In genomic region chr9:127771570-127772189, GRCh38 we compare ENCODE assay signal across 9 cellular contexts. TPM values are rescaled to one million over a fixed set of nuclear protein-coding genes. Genes with fewer than 3 reads are reported as not detected.
DNase-seq lines count a peak whose midpoint lies in the region; ATAC-seq and TF ChIP-seq lines count a peak whose summit lies in the region.
"Had no signal": no experiment of that assay in that cellular context is flagged by ENCODE, and none has a peak within 500 bp of the region (broad histone marks: within the 10 kb centered on the region; RNA-seq: fewer than 3 reads in every experiment).

No MANE protein-coding gene starts in this region.

- TF ChIP-seq POLR2A in body of pancreas (IDR thresholded peaks at IDR 0.05) = no peak
- no peak for TF ChIP-seq POLR2A in vagina (IDR thresholded peaks at IDR 0.05)

- peaks cover 0 to 35% of the 10 kb centered on the region in 2 donors for H3K4me1 ChIP-seq in right atrium auricular region
- H3K4me1 ChIP-seq in body of pancreas = peaks cover 15% of the 10 kb centered on the region
- peaks cover 14 to 17% of the 10 kb centered on the region in 2 donors for H3K4me1 ChIP-seq in mucosa of rectum (ENCODE audit: control insufficient read depth in 2 of 2, insufficient read depth in 2 of 2, low read length in 2 of 2)
- peaks cover 29% of the 10 kb centered on the region for H3K4me1 ChIP-seq in vagina

- peak overlapping the region; percentile 4 to 10 for H3K9ac ChIP-seq in mucosa of rectum (ENCODE audit: low read depth in 1 of 2, low read length in 2 of 2)

- WGBS in body of pancreas, 2 donors = 3 to 5% methylated on average over 11 to 19 of the region's 19 CpGs

- H3K9me3 ChIP-seq in right atrium auricular region (no peaks in the 10 kb centered on the region), body of pancreas (no peaks in the 10 kb centered on the region), mucosa of rectum (ENCODE audit: control insufficient read depth in 2 of 2, low read length in 2 of 2) (no peaks in the 10 kb centered on the region), vagina (no peaks in the 10 kb centered on the region)

- H3K27ac ChIP-seq in right atrium auricular region (peak overlapping the region in 1 of 2 donors; percentile 41), body of pancreas (peak overlapping the region in 3 of 4 donors; percentile 15 to 67 (median 53)), mucosa of rectum (ENCODE audit: low read depth in 2 of 2, low read length in 2 of 2) (peak overlapping the region in 1 of 2 donors; percentile 68), vagina (no peak overlapping the region)

- H3K4me3 ChIP-seq in right atrium auricular region (peak overlapping the region; percentile 9 to 59), body of pancreas (no peak overlapping the region), mucosa of rectum (ENCODE audit: low read length in 2 of 2) (peak overlapping the region in 1 of 2 donors; percentile 67), vagina (peak overlapping the region; percentile 46 to 59)

- H3K36me3 ChIP-seq in right atrium auricular region (no peaks in the 10 kb centered on the region), body of pancreas (replicated peaks in 1 of 2; ENCODE audit: insufficient read depth in 1 of 2, low read depth in 2 of 2) (no peaks in the 10 kb centered on the region), mucosa of rectum (ENCODE audit: control insufficient read depth in 2 of 2, insufficient read depth in 2 of 2, low read length in 2 of 2) (no peaks in the 10 kb centered on the region), vagina (no peaks in the 10 kb centered on the region)

- no peak for ATAC-seq in body of pancreas

- TF ChIP-seq CTCF in right atrium auricular region (IDR thresholded peaks at IDR 0.05) (no peak), body of pancreas (IDR thresholded peaks at IDR 0.05) (no peak), vagina (IDR thresholded peaks at IDR 0.05) (no peak)

- H3K27me3 ChIP-seq in right atrium auricular region (no peaks in the 10 kb centered on the region), body of pancreas (no peaks in the 10 kb centered on the region), mucosa of rectum (ENCODE audit: control insufficient read depth in 2 of 2, insufficient read depth in 2 of 2, low read length in 2 of 2) (peaks cover 0 to 3% of the 10 kb centered on the region in 2 donors), vagina (no peaks in the 10 kb centered on the region)

- DNase-seq in right atrium auricular region (ENCODE audit: low spot score) (no peak), cardiac septum (ENCODE audit: low spot score) (no peak), body of pancreas (no peak), vagina (ENCODE audit: extremely low spot score in 2 of 2) (no peak), AG08395 (ENCODE audit: low spot score) (no peak), cerebellar nuclear complex (lab: John Stamatoyannopoulos, UW) (no peak)
- DNase-seq in stimulated activated CD8-positive, alpha-beta memory T cell treated with anti-CD3 and anti-CD28 coated beads, Interleukin-4, amount 100 ng/mL, for 48 hours = no peak

- intact Hi-C loops in cardiac septum (cut with DNase I) (no loop called here), body of pancreas (cut with DNase I) (no loop called here), vagina (cut with DNase I) (no loop called here)

RNA-seq across cellular contexts. Expression of gene SH2D3C, which starts 6.8 kb away (rescaled TPM):
- 10 to 100 TPM; 11.5 to 16.5 TPM for total RNA-seq in right atrium auricular region
- 16.0 TPM for total RNA-seq in cardiac septum
- total RNA-seq in body of pancreas = 1 to 10 TPM; 3.3 to 4.2 TPM
- total RNA-seq in vagina = 19.6 TPM

RNA-seq across cellular contexts. Expression of gene CDK9, which starts 14.2 kb away (rescaled TPM):
- 10 to 100 TPM; 37.2 to 53.3 TPM for total RNA-seq in right atrium auricular region
- 48.7 TPM for total RNA-seq in cardiac septum
- total RNA-seq in body of pancreas = 10 to 100 TPM; 51.4 to 58.7 TPM
- 66.3 TPM for total RNA-seq in vagina

RNA-seq across cellular contexts. Expression of gene FPGS, which starts 31.0 kb away (rescaled TPM):
- 10 to 100 TPM; 43.9 to 47.0 TPM for total RNA-seq in right atrium auricular region
- 36.5 TPM for total RNA-seq in cardiac septum
- total RNA-seq in body of pancreas = 10 to 100 TPM; 58.4 to 80.4 TPM
- total RNA-seq in vagina = 99.7 TPM

RNA-seq across cellular contexts. Expression of gene TOR2A, which starts 36.6 kb away (rescaled TPM):
- total RNA-seq in right atrium auricular region = 1 to 10 TPM; 3.9 to 7.0 TPM
- total RNA-seq in cardiac septum = 4.4 TPM
- total RNA-seq in body of pancreas = 10 to 100 TPM in 1 of 2 donors, 1 to 10 TPM in 1; 8.3 to 14.2 TPM
- 12.3 TPM for total RNA-seq in vagina

RNA-seq across cellular contexts. Expression of gene TTC16, which starts 55.8 kb away (rescaled TPM):
- total RNA-seq in right atrium auricular region (under 1 TPM; 0.11 to 0.16 TPM), cardiac septum (0.16 TPM), body of pancreas (under 1 TPM; under 0.01 to 0.52 TPM), vagina (0.25 TPM)
- total RNA-seq: RPMI7951 had no signal

Comparison
In these comparisons a context has a peak if more than half of its experiments do, and no peak if none do; other contexts are left out.
1. H3K4me3 ChIP-seq: peak in right atrium auricular region (2 of 2) and vagina (2 of 2); none in body of pancreas (0 of 2).